In genomic region chr10:17473228-17473950, GRCh38 we compare ENCODE assay signal across 1 cellular context.
TF ChIP-seq lines count a peak whose summit lies in the region.

No MANE protein-coding gene starts in this region.

TF ChIP-seq in K562, 482 proteins besides CTCF, POLR2A, EP300 and RAD21 (continued from another document and continues in another):
- TF ChIP-seq ARID3A (IDR thresholded peaks at IDR 0.05; ENCODE audit: borderline replicate concordance, low read depth, low read length), result peak; percentile 21; the same call in 1 of the 2 replicates
- TF ChIP-seq MAZ (CRISPR knock-in tag; conservative IDR thresholded peaks at IDR 0.05 in 1 of 2, IDR thresholded peaks at IDR 0.05 in 1 of 2), result no peak
- no peak for TF ChIP-seq HIVEP1 (CRISPR knock-in tag; IDR thresholded peaks at IDR 0.05)
- 0 out of 2 replicates have a peak, but pooled peaks have one; percentile 7 for TF ChIP-seq SMAD4 (CRISPR knock-in tag; conservative IDR thresholded peaks at IDR 0.05)
- TF ChIP-seq ZNF57 (CRISPR knock-in tag; IDR thresholded peaks at IDR 0.05), result peak; percentile 91
- TF ChIP-seq SMAD3 (CRISPR knock-in tag; conservative IDR thresholded peaks at IDR 0.05), result no peak
- TF ChIP-seq ZBTB49 (CRISPR knock-in tag; IDR thresholded peaks at IDR 0.05; ENCODE audit: borderline replicate concordance), result no peak
- TF ChIP-seq ZNF431 (CRISPR knock-in tag; IDR thresholded peaks at IDR 0.05), result no peak
- no peak for TF ChIP-seq MYC (IDR thresholded peaks at IDR 0.05; ENCODE audit: low read depth, low read length)
- TF ChIP-seq MYC (CRISPR knock-in tag; IDR thresholded peaks at IDR 0.05; ENCODE audit: borderline replicate concordance, low read depth), result no peak
- TF ChIP-seq SRSF7 (optimal IDR thresholded peaks at IDR 0.05; ENCODE audit: low read depth, low read length), result no peak
- TF ChIP-seq CCAR2 (IDR thresholded peaks at IDR 0.05; ENCODE audit: low read depth, low read length), result no peak
- no peak for TF ChIP-seq ATF3 (IDR thresholded peaks at IDR 0.05)
- no peak for TF ChIP-seq ATF3 (CRISPR knock-in tag; conservative IDR thresholded peaks at IDR 0.05)
- TF ChIP-seq MEF2D (tag; conservative IDR thresholded peaks at IDR 0.05; ENCODE audit: low read depth), result no peak
- no peak for TF ChIP-seq ZNF699 (CRISPR knock-in tag; IDR thresholded peaks at IDR 0.05; ENCODE audit: insufficient replicate concordance)
- TF ChIP-seq SIRT6 (IDR thresholded peaks at IDR 0.05; ENCODE audit: low read depth, low read length), result no peak
- TF ChIP-seq HDAC2 (IDR thresholded peaks at IDR 0.05), result 0 out of 2 replicates have a peak, but pooled peaks have one; percentile 26
- TF ChIP-seq CBX2 (IDR thresholded peaks at IDR 0.05; ENCODE audit: insufficient read depth, low read length, poor library complexity, severe bottlenecking), result no peak
- no peak for TF ChIP-seq SNAPC5 (CRISPR knock-in tag; IDR thresholded peaks at IDR 0.05)
- TF ChIP-seq KLF13 (tag; IDR thresholded peaks at IDR 0.05; ENCODE audit: borderline replicate concordance, low read depth), result no peak
- no peak for TF ChIP-seq YBX1 (IDR thresholded peaks at IDR 0.05)
- TF ChIP-seq PKNOX1 (IDR thresholded peaks at IDR 0.05), result no peak; the same call in 1 of the 2 replicates
- no peak for TF ChIP-seq RFX5 (IDR thresholded peaks at IDR 0.05; ENCODE audit: low read depth, low read length)
- TF ChIP-seq BMI1 (IDR thresholded peaks at IDR 0.05; ENCODE audit: low read length), result no peak
- TF ChIP-seq SMARCE1 (IDR thresholded peaks at IDR 0.05), result peak; percentile 62; the same call in 1 of the 2 replicates
- TF ChIP-seq BCL6 (CRISPR knock-in tag; IDR thresholded peaks at IDR 0.05), result no peak
- TF ChIP-seq PTRF (tag; IDR thresholded peaks at IDR 0.05), result no peak
- TF ChIP-seq ZNF583 (CRISPR knock-in tag; IDR thresholded peaks at IDR 0.05), result no peak
- peak; percentile 32 for TF ChIP-seq BRD9 (IDR thresholded peaks at IDR 0.05; ENCODE audit: low read depth, partially characterized antibody)
- TF ChIP-seq FOXM1 (IDR thresholded peaks at IDR 0.05; ENCODE audit: low read depth), result 0 out of 2 replicates have a peak, but pooled peaks have one; percentile 35
- TF ChIP-seq FOXM1 (CRISPR knock-in tag; IDR thresholded peaks at IDR 0.05; ENCODE audit: low read depth), result no peak
- TF ChIP-seq CHD2 (IDR thresholded peaks at IDR 0.05; ENCODE audit: low read depth, low read length), result peak; percentile 90
- 0 out of 2 replicates have a peak, but pooled peaks have one; percentile 53 for TF ChIP-seq ZNF592 (IDR thresholded peaks at IDR 0.05)
- 0 out of 2 replicates have a peak, but pooled peaks have one; percentile 1 for TF ChIP-seq ETV5 (CRISPR knock-in tag; IDR thresholded peaks at IDR 0.05; ENCODE audit: low read depth)
- no peak for TF ChIP-seq ZNF584 (CRISPR knock-in tag; IDR thresholded peaks at IDR 0.05; ENCODE audit: low read depth)
- TF ChIP-seq GABPB2 (CRISPR knock-in tag; conservative IDR thresholded peaks at IDR 0.05), result no peak
- no peak for TF ChIP-seq HDAC8 (tag; IDR thresholded peaks at IDR 0.05)
- peak; percentile 10; the same call in 1 of the 2 replicates for TF ChIP-seq BHLHE40 (IDR thresholded peaks at IDR 0.05; ENCODE audit: low read length)
- TF ChIP-seq NR2C1 (IDR thresholded peaks at IDR 0.05), result peak; percentile 8; the same call in 1 of the 2 replicates
- TF ChIP-seq NR2C1 (tag; IDR thresholded peaks at IDR 0.05), result no peak
- TF ChIP-seq FOXJ2 (tag; IDR thresholded peaks at IDR 0.05), result no peak
- TF ChIP-seq CBFA2T2 (conservative IDR thresholded peaks at IDR 0.05), result peak; percentile 70
- TF ChIP-seq KLF6 (CRISPR knock-in tag; IDR thresholded peaks at IDR 0.05; ENCODE audit: borderline replicate concordance), result 0 out of 2 replicates have a peak, but pooled peaks have one; percentile 36
- no peak for TF ChIP-seq ELF4 (CRISPR knock-in tag; IDR thresholded peaks at IDR 0.05)
- TF ChIP-seq GTF2F1 (IDR thresholded peaks at IDR 0.05; ENCODE audit: low read depth, low read length), result no peak
- TF ChIP-seq DMBX1 (CRISPR knock-in tag; IDR thresholded peaks at IDR 0.05; ENCODE audit: borderline replicate concordance), result no peak
- TF ChIP-seq SMAD1 (IDR thresholded peaks at IDR 0.05; ENCODE audit: low read depth, low read length, partially characterized antibody), result no peak
- TF ChIP-seq PTTG1 (tag; IDR thresholded peaks at IDR 0.05; ENCODE audit: low read depth), result no peak
- TF ChIP-seq CXXC5 (CRISPR knock-in tag; IDR thresholded peaks at IDR 0.05), result peak; percentile 24; the same call in 1 of the 2 replicates
- TF ChIP-seq TCF15 (CRISPR knock-in tag; IDR thresholded peaks at IDR 0.05), result 0 out of 2 replicates have a peak, but pooled peaks have one; percentile 38
- peak; percentile 59 for TF ChIP-seq PML (IDR thresholded peaks at IDR 0.05; ENCODE audit: low read length)
- TF ChIP-seq SMARCA4 (IDR thresholded peaks at IDR 0.05), result peak; percentile 57
- no peak for TF ChIP-seq ZBTB2 (IDR thresholded peaks at IDR 0.05)
- TF ChIP-seq TBP (optimal IDR thresholded peaks at IDR 0.05; ENCODE audit: low read depth, low read length), result peak; percentile 63
- TF ChIP-seq MAX (CRISPR knock-in tag; IDR thresholded peaks at IDR 0.05), result no peak
- peak; percentile 30 for TF ChIP-seq CEBPB (tag; IDR thresholded peaks at IDR 0.05)
- TF ChIP-seq SRF (CRISPR knock-in tag; IDR thresholded peaks at IDR 0.05), result no peak
- TF ChIP-seq CBX8 (IDR thresholded peaks at IDR 0.05; ENCODE audit: borderline replicate concordance, extremely low read depth, low read depth, low read length, poor library complexity, severe bottlenecking), result no peak
- no peak for TF ChIP-seq SAP30 (IDR thresholded peaks at IDR 0.05; ENCODE audit: borderline replicate concordance, insufficient read depth, low read depth, low read length, poor library complexity, severe bottlenecking)
- TF ChIP-seq IFI16 (CRISPR knock-in tag; IDR thresholded peaks at IDR 0.05), result no peak
- TF ChIP-seq TFAM (CRISPR knock-in tag; conservative IDR thresholded peaks at IDR 0.05), result no peak
- 0 out of 4 replicates have a peak, but pooled peaks have one; percentile 13 to 18 for TF ChIP-seq MNT (conservative IDR thresholded peaks at IDR 0.05)
